In the genomic region with DNA sequence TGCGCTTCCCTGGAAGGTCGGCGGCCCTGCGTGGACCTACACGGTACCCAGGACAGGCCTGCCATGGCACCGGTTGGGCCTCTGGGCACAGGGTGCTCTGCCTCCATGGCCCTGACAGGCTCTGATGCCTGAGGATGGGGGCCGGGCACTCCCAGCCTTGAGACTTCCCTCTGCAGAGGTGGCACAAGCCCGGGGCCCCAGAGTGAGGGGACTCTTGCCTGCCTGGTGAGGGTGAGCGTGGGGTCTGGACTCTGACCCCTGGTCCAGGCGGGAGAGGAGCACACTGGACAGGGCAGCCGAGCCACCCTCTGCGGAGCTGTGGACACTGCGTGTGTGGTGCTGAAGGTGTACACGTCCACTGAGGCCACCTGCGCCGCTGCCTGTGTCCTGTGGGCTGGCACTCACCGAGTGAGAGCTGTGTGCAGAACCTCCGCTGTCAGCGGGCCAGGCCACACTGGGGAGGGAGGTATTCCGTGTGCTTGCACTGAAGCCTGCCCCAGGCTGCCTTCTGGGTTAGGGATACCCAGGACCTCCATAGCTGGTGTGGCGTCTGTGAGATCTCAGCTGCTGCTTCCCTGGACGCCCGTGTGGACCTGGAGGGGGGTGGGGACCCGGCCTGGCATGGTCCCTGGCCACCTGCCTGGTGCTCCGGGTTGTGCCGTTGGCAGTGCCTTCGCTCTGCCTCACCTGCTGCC, we compare ENCODE assay signal across 13 cellular contexts. TPM values are rescaled to one million over a fixed set of nuclear protein-coding genes. Genes with fewer than 3 reads are reported as not detected.
DNase-seq lines count a peak whose midpoint lies in the region; ATAC-seq and TF ChIP-seq lines count a peak whose summit lies in the region.
"Had no signal": no experiment of that assay in that cellular context is flagged by ENCODE, and none has a peak within 500 bp of the region (broad histone marks: within the 10 kb centered on the region; RNA-seq: fewer than 3 reads in every experiment).

No MANE protein-coding gene starts in this region.

- peak in 1 of 2 donors; percentile 4 for TF ChIP-seq POLR2A in thyroid gland (IDR thresholded peaks at IDR 0.05)

- peaks cover 21% of the 10 kb centered on the region for H3K79me1 ChIP-seq in mesendoderm (ENCODE audit: low read length)

- H3K27me3 ChIP-seq in effector memory CD4-positive, alpha-beta T cell (replicated peaks; ENCODE audit: control insufficient read depth, insufficient read depth, low read length, poor library complexity, severe bottlenecking) = no peaks in the 10 kb centered on the region
- H3K27me3 ChIP-seq in mesendoderm (ENCODE audit: insufficient read depth, low read length, poor library complexity) = no peaks in the 10 kb centered on the region
- H3K27me3 ChIP-seq in thyroid gland = no peaks in the 10 kb centered on the region

- H4K8ac ChIP-seq in mesendoderm (ENCODE audit: low read depth, low read length) = no peak overlapping the region

- peaks cover 3% of the 10 kb centered on the region for H3K36me3 Mint-ChIP-seq in activated naive CD4-positive, alpha-beta T cell treated with anti-CD3 and anti-CD28 coated beads, Interleukin-2, amount 50 U/mL, for 24 hours

- no peak for TF ChIP-seq CTCF in thyroid gland (IDR thresholded peaks at IDR 0.05)

- H3K9me3 ChIP-seq in effector memory CD4-positive, alpha-beta T cell (ENCODE audit: control insufficient read depth, low read length) = no peaks in the 10 kb centered on the region
- no peaks in the 10 kb centered on the region for H3K9me3 ChIP-seq in thyroid gland

- peaks cover 85% of the 10 kb centered on the region for H3K4me1 Mint-ChIP-seq in activated naive CD4-positive, alpha-beta T cell treated with anti-CD3 and anti-CD28 coated beads, Interleukin-2, amount 50 U/mL, for 24 hours

- no peak overlapping the region for H4K5ac ChIP-seq in mesendoderm (ENCODE audit: low read length)

- no peak overlapping the region for H3K23ac ChIP-seq in mesendoderm (ENCODE audit: low read length)

- H3K27ac Mint-ChIP-seq in activated naive CD4-positive, alpha-beta T cell treated with anti-CD3 and anti-CD28 coated beads, Interleukin-2, amount 50 U/mL, for 24 hours = peak overlapping the region; percentile 76

- H3K27me3 Mint-ChIP-seq in activated naive CD4-positive, alpha-beta T cell treated with anti-CD3 and anti-CD28 coated beads, Interleukin-2, amount 50 U/mL, for 24 hours = no peaks in the 10 kb centered on the region

- no peak overlapping the region for H2BK120ac ChIP-seq in mesendoderm (ENCODE audit: low read depth, low read length)

- peaks cover 92% of the 10 kb centered on the region for H3K4me1 ChIP-seq in effector memory CD4-positive, alpha-beta T cell (ENCODE audit: control insufficient read depth, insufficient read depth, low read length, poor library complexity, severe bottlenecking)
- H3K4me1 ChIP-seq in mesendoderm (ENCODE audit: control insufficient read depth, low read depth, low read length) (peaks cover 9% of the 10 kb centered on the region), thyroid gland (peaks cover 77 to 98% of the 10 kb centered on the region in 2 donors)

- no peaks in the 10 kb centered on the region for H3K9me3 Mint-ChIP-seq in activated naive CD4-positive, alpha-beta T cell treated with anti-CD3 and anti-CD28 coated beads, Interleukin-2, amount 50 U/mL, for 24 hours

- peak overlapping the region; percentile 69 for H3K27ac ChIP-seq in effector memory CD4-positive, alpha-beta T cell (ENCODE audit: insufficient read depth, low read length, poor library complexity, severe bottlenecking)
- no peak overlapping the region for H3K27ac ChIP-seq in mesendoderm (ENCODE audit: low read depth, low read length)
- peak overlapping the region; percentile 34 to 72 (median 44) for H3K27ac ChIP-seq in thyroid gland

- H3K18ac ChIP-seq in mesendoderm (ENCODE audit: low read length) = no peak overlapping the region

- no peak overlapping the region for H2BK5ac ChIP-seq in mesendoderm (ENCODE audit: low read length)

- H2BK15ac ChIP-seq in mesendoderm (replicated peaks; ENCODE audit: low read depth) = no peak overlapping the region

- no peak for DNase-seq in activated naive CD4-positive, alpha-beta T cell treated with anti-CD3 and anti-CD28 coated beads, Interleukin-2, amount 50 U/mL, for 16 hours
- DNase-seq in effector memory CD4-positive, alpha-beta T cell = no peak
- no peak for DNase-seq in mesendoderm
- DNase-seq in thyroid gland = peak; percentile 91 to 95
- DNase-seq in LoVo (ENCODE audit: low spot score) = no peak
- DNase-seq in putamen (ENCODE audit: low spot score) = no peak
- DNase-seq: HCEC 1CT, NCI-H1092 treated with DMSO at 0.1 percent for 48 hours, NCI-H524, RPMI8226 had no signal

- no peak for ATAC-seq in GM21717 (IDR thresholded peaks at IDR 0.05; ENCODE audit: unreplicated experiment)
- ATAC-seq: sciatic nerve had no signal

- peak overlapping the region; percentile 64 for H3K4me3 Mint-ChIP-seq in activated naive CD4-positive, alpha-beta T cell treated with anti-CD3 and anti-CD28 coated beads, Interleukin-2, amount 50 U/mL, for 24 hours

- no peak overlapping the region for H3K4ac ChIP-seq in mesendoderm (ENCODE audit: low read depth, low read length)

- WGBS in mesendoderm (ENCODE audit: extremely low coverage, insufficient coverage, low lambda C conversion rate) = no CpG with 5 or more reads among the region's 27 CpGs
- WGBS in thyroid gland, 2 donors = 64 to 66% methylated on average over 17 to 21 of the region's 27 CpGs

- peaks cover 13% of the 10 kb centered on the region for H3K36me3 ChIP-seq in effector memory CD4-positive, alpha-beta T cell (ENCODE audit: control insufficient read depth, insufficient read depth, low read length)
- peaks cover 5% of the 10 kb centered on the region for H3K36me3 ChIP-seq in mesendoderm (ENCODE audit: control insufficient read depth, insufficient read depth, low read length)
- no peaks in the 10 kb centered on the region for H3K36me3 ChIP-seq in thyroid gland

- H3K4me3 ChIP-seq in effector memory CD4-positive, alpha-beta T cell (ENCODE audit: insufficient read depth, low read depth, low read length, poor library complexity, severe bottlenecking) = no peak overlapping the region
- H3K4me3 ChIP-seq in mesendoderm (ENCODE audit: low read length) = no peak overlapping the region
- no peak overlapping the region for H3K4me3 ChIP-seq in thyroid gland (replicated peaks in 1 of 3)

- intact Hi-C loops in thyroid gland (cut with DNase I) = loop anchor here (5.0 kb wide), 1 partner anchor 34 kb away; no protein-coding TSS in a partner anchor

- H3K9ac ChIP-seq in mesendoderm (ENCODE audit: low read length) = no peak overlapping the region

- no peak overlapping the region for H3K4me2 ChIP-seq in mesendoderm (ENCODE audit: low read length)

- peaks cover 97% of the 10 kb centered on the region for H3K79me2 ChIP-seq in mesendoderm (ENCODE audit: control insufficient read depth, insufficient read depth, low read length)

- no peak overlapping the region for H2AK5ac ChIP-seq in mesendoderm (ENCODE audit: low read length)

- H3K56ac ChIP-seq in mesendoderm (ENCODE audit: low read length) = peak overlapping the region; percentile 15

RNA-seq across cellular contexts. Expression of a gene that starts 10.4 kb away (rescaled TPM):
- polyA plus RNA-seq in mesendoderm (2013, experiment 1 of 2) = 48.1 TPM
- 51.1 TPM for polyA plus RNA-seq in mesendoderm (2013, experiment 2 of 2)
- total RNA-seq in thyroid gland = 10 to 100 TPM; 31.4 to 59.6 (median 39.9) TPM

RNA-seq across cellular contexts. Expression of a gene that starts 43.9 kb away (rescaled TPM):
- 85.8 TPM for polyA plus RNA-seq in mesendoderm (2013, experiment 1 of 2)
- polyA plus RNA-seq in mesendoderm (2013, experiment 2 of 2) = 84.4 TPM
- 10 to 100 TPM; 42.2 to 82.2 (median 50.2) TPM for total RNA-seq in thyroid gland

Comparison
In these comparisons a context has a peak if more than half of its experiments do, and no peak if none do; other contexts are left out.
1. DNase-seq: peak in thyroid gland (2 of 2); none in activated naive CD4-positive, alpha-beta T cell treated with anti-CD3 and anti-CD28 coated beads, Interleukin-2, amount 50 U/mL, for 16 hours (single experiment), effector memory CD4-positive, alpha-beta T cell (0 of 3), mesendoderm (single experiment), LoVo (single experiment) and putamen (single experiment).